14 cellular contexts compared by ENCODE assay signal in genomic region chr20:32232487-32232886, GRCh38. TPM values are rescaled to one million over a fixed set of nuclear protein-coding genes. Genes with fewer than 3 reads are reported as not detected.
DNase-seq lines count a peak whose midpoint lies in the region; ATAC-seq and TF ChIP-seq lines count a peak whose summit lies in the region.
"Had no signal": no experiment of that assay in that cellular context is flagged by ENCODE, and none has a peak within 500 bp of the region (broad histone marks: within the 10 kb centered on the region; RNA-seq: fewer than 3 reads in every experiment).

No MANE protein-coding gene starts in this region.

- H3K9me3 ChIP-seq in CD4-positive, CD25-positive, alpha-beta regulatory T cell (ENCODE audit: control insufficient read depth in 2 of 2, low read length in 2 of 2), result no peaks in the 10 kb centered on the region
- H3K9me3 ChIP-seq in CD8-positive, alpha-beta memory T cell (ENCODE audit: low read length), result no peaks in the 10 kb centered on the region
- no peaks in the 10 kb centered on the region for H3K9me3 ChIP-seq in psoas muscle

- no peak for DNase-seq in CD4-positive, CD25-positive, alpha-beta regulatory T cell
- no peak for DNase-seq in CD8-positive, alpha-beta memory T cell
- DNase-seq in activated T-helper 9 cell treated with anti-CD3 and anti-CD28 coated beads, Interleukin-2, amount 50 U/mL, for 16 hours (ENCODE audit: low read depth), result peak; percentile 15
- DNase-seq in naive thymus-derived CD8-positive, alpha-beta T cell, result no peak
- DNase-seq in psoas muscle, result no peak
- DNase-seq in left colon, result no peak
- DNase-seq in NCI-H1930 (lab: John Stamatoyannopoulos, UW), result no peak
- DNase-seq: foreskin melanocyte, NCI-H146, NCI-H446 had no signal

- ATAC-seq in CD4-positive, CD25-positive, alpha-beta regulatory T cell (ENCODE audit: low read depth in 2 of 2), result no peak
- no peak for ATAC-seq in naive thymus-derived CD8-positive, alpha-beta T cell
- ATAC-seq in psoas muscle (no peak), left colon (no peak)

- H3K4me3 Mint-ChIP-seq in CD4-positive, CD25-positive, alpha-beta regulatory T cell, result peak overlapping the region in 1 of 4 donors; percentile 82
- H3K4me3 Mint-ChIP-seq in CD8-positive, alpha-beta memory T cell, result peak overlapping the region in 1 of 7 donors; percentile 26
- H3K4me3 Mint-ChIP-seq in naive thymus-derived CD8-positive, alpha-beta T cell, result no peak overlapping the region
- H3K4me3 Mint-ChIP-seq: type B pancreatic cell had no signal

- intact Hi-C loops in psoas muscle (cut with DNase I) (no loop called here), left colon (cut with DNase I, micrococcal nuclease) (no loop called here)

- H3K9me3 Mint-ChIP-seq in CD4-positive, CD25-positive, alpha-beta regulatory T cell, result no peaks in the 10 kb centered on the region
- no peaks in the 10 kb centered on the region for H3K9me3 Mint-ChIP-seq in CD8-positive, alpha-beta memory T cell
- H3K9me3 Mint-ChIP-seq in naive thymus-derived CD8-positive, alpha-beta T cell, result no peaks in the 10 kb centered on the region
- H3K9me3 Mint-ChIP-seq: type B pancreatic cell had no signal

- peaks cover 38% of the 10 kb centered on the region for H3K36me3 ChIP-seq in CD4-positive, CD25-positive, alpha-beta regulatory T cell (ENCODE audit: control insufficient read depth, insufficient read depth, low read length)
- peaks cover 39% of the 10 kb centered on the region for H3K36me3 ChIP-seq in CD8-positive, alpha-beta memory T cell (ENCODE audit: insufficient read depth, low read length)
- peaks cover 4 to 96% of the 10 kb centered on the region in 2 donors for H3K36me3 ChIP-seq in psoas muscle (ENCODE audit: insufficient read depth in 1 of 2, low read depth in 1 of 2)

- peaks cover 19% of the 10 kb centered on the region for H3K4me1 ChIP-seq in CD4-positive, CD25-positive, alpha-beta regulatory T cell (ENCODE audit: control insufficient read depth, insufficient read depth, low read length, poor library complexity, severe bottlenecking)
- H3K4me1 ChIP-seq in CD8-positive, alpha-beta memory T cell (ENCODE audit: insufficient read depth, low read length), result peaks cover 17% of the 10 kb centered on the region
- H3K4me1 ChIP-seq in psoas muscle, result peaks cover 6% of the 10 kb centered on the region

- TF ChIP-seq CTCF in psoas muscle (IDR thresholded peaks at IDR 0.05), result no peak

- peaks cover 15 to 37% (median 25%) of the 10 kb centered on the region in 4 donors for H3K4me1 Mint-ChIP-seq in CD4-positive, CD25-positive, alpha-beta regulatory T cell
- H3K4me1 Mint-ChIP-seq in CD8-positive, alpha-beta memory T cell, result peaks cover 24 to 27% (median 26%) of the 10 kb centered on the region in 3 donors
- H3K4me1 Mint-ChIP-seq in naive thymus-derived CD8-positive, alpha-beta T cell, result peaks cover 14 to 25% (median 20%) of the 10 kb centered on the region in 4 donors

- peaks cover 57% of the 10 kb centered on the region for H3K36me3 Mint-ChIP-seq in CD4-positive, CD25-positive, alpha-beta regulatory T cell
- peaks cover 4 to 86% (median 25%) of the 10 kb centered on the region in 3 donors for H3K36me3 Mint-ChIP-seq in CD8-positive, alpha-beta memory T cell
- peaks cover 0 to 66% (median 21%) of the 10 kb centered on the region in 3 donors for H3K36me3 Mint-ChIP-seq in naive thymus-derived CD8-positive, alpha-beta T cell

- no peaks in the 10 kb centered on the region for H3K27me3 Mint-ChIP-seq in CD4-positive, CD25-positive, alpha-beta regulatory T cell
- peaks cover 0 to 2% of the 10 kb centered on the region in 2 donors for H3K27me3 Mint-ChIP-seq in CD8-positive, alpha-beta memory T cell
- no peaks in the 10 kb centered on the region for H3K27me3 Mint-ChIP-seq in naive thymus-derived CD8-positive, alpha-beta T cell
- H3K27me3 Mint-ChIP-seq: type B pancreatic cell had no signal

- no peaks in the 10 kb centered on the region for H3K27me3 ChIP-seq in CD4-positive, CD25-positive, alpha-beta regulatory T cell (ENCODE audit: control insufficient read depth, insufficient read depth, low read length)
- H3K27me3 ChIP-seq in CD8-positive, alpha-beta memory T cell (ENCODE audit: insufficient read depth, low read length, poor library complexity, severe bottlenecking), result no peaks in the 10 kb centered on the region
- H3K27me3 ChIP-seq in psoas muscle (ENCODE audit: insufficient read depth in 3 of 3, low read length in 2 of 3), result no peaks in the 10 kb centered on the region
- H3K27me3 ChIP-seq: cardiac muscle cell had no signal

- POLR2A ChIA-PET in CD8-positive, alpha-beta memory T cell (lab: Charles Lee), result no interaction called here
- POLR2A ChIA-PET in naive thymus-derived CD8-positive, alpha-beta T cell (lab: Charles Lee), result no interaction called here

- peak overlapping the region; percentile 42 for H3K4me3 ChIP-seq in CD4-positive, CD25-positive, alpha-beta regulatory T cell (ENCODE audit: low read depth, low read length)
- no peak overlapping the region for H3K4me3 ChIP-seq in CD8-positive, alpha-beta memory T cell (ENCODE audit: low read length)
- H3K4me3 ChIP-seq in psoas muscle, result no peak overlapping the region
- H3K4me3 ChIP-seq: cardiac muscle cell had no signal

- CTCF ChIA-PET in CD8-positive, alpha-beta memory T cell (lab: Charles Lee), result interaction anchor here (1.1 to 1.5 kb wide), 2 partner anchors 12 to 14 kb away, joined by 3 read pairs; no protein-coding TSS in a partner anchor

- H3K27ac ChIP-seq in CD4-positive, CD25-positive, alpha-beta regulatory T cell (ENCODE audit: insufficient read depth, low read length, poor library complexity, severe bottlenecking), result peak overlapping the region; percentile 72
- H3K27ac ChIP-seq in CD8-positive, alpha-beta memory T cell (ENCODE audit: low read depth, low read length), result no peak overlapping the region
- no peak overlapping the region for H3K27ac ChIP-seq in psoas muscle
- H3K27ac ChIP-seq: C4-2B, cardiac muscle cell, VCaP had no signal

- peak overlapping the region; percentile 81 to 99 (median 94) for H3K27ac Mint-ChIP-seq in CD4-positive, CD25-positive, alpha-beta regulatory T cell
- peak overlapping the region; percentile 88 to 100 (median 98) for H3K27ac Mint-ChIP-seq in CD8-positive, alpha-beta memory T cell
- peak overlapping the region in 7 of 10 donors; percentile 48 to 95 (median 93) for H3K27ac Mint-ChIP-seq in naive thymus-derived CD8-positive, alpha-beta T cell

RNA-seq across cellular contexts. Expression of gene POFUT1, which starts 24.8 kb away (rescaled TPM):
- total RNA-seq in CD4-positive, CD25-positive, alpha-beta regulatory T cell, result 14.1 TPM
- polyA plus RNA-seq in CD4-positive, CD25-positive, alpha-beta regulatory T cell, result 10 to 100 TPM; 10.0 to 14.3 (median 12.0) TPM
- total RNA-seq in CD8-positive, alpha-beta memory T cell, result 10 to 100 TPM; 87.1 to 88.8 TPM
- 15.8 TPM for polyA plus RNA-seq in CD8-positive, alpha-beta memory T cell
- total RNA-seq in naive thymus-derived CD8-positive, alpha-beta T cell, result 10 to 100 TPM; 15.4 to 21.8 TPM
- polyA plus RNA-seq in naive thymus-derived CD8-positive, alpha-beta T cell, result 10 to 100 TPM; 10.7 to 15.0 (median 12.2) TPM
- total RNA-seq in psoas muscle, result 10 to 100 TPM; 14.0 to 20.8 (median 17.1) TPM
- 10 to 100 TPM in 1 of 3 donors, 1 to 10 TPM in 2; 7.8 to 22.9 (median 8.1) TPM for polyA plus RNA-seq in psoas muscle
- total RNA-seq in left colon, result 10 to 100 TPM; 36.6 to 63.2 TPM

RNA-seq across cellular contexts. Expression of gene PLAGL2, which starts 24.9 kb away (rescaled TPM):
- 22.9 TPM for total RNA-seq in CD4-positive, CD25-positive, alpha-beta regulatory T cell
- 1 to 10 TPM; 2.8 to 5.3 (median 4.0) TPM for polyA plus RNA-seq in CD4-positive, CD25-positive, alpha-beta regulatory T cell
- total RNA-seq in CD8-positive, alpha-beta memory T cell, result 100 to 1,000 TPM; 120 to 121 TPM
- polyA plus RNA-seq in CD8-positive, alpha-beta memory T cell, result 4.4 TPM
- 10 to 100 TPM; 12.9 to 14.5 TPM for total RNA-seq in naive thymus-derived CD8-positive, alpha-beta T cell
- polyA plus RNA-seq in naive thymus-derived CD8-positive, alpha-beta T cell, result 1 to 10 TPM; 1.2 to 4.2 (median 2.5) TPM
- total RNA-seq in psoas muscle (1 to 10 TPM; 4.9 to 9.6 (median 6.0) TPM), left colon (10 to 100 TPM; 13.4 to 28.0 TPM)
- 1 to 10 TPM; 1.7 to 5.3 (median 2.3) TPM for polyA plus RNA-seq in psoas muscle

RNA-seq across cellular contexts. Expression of gene KIF3B, which starts 45.0 kb away (rescaled TPM):
- total RNA-seq in CD4-positive, CD25-positive, alpha-beta regulatory T cell, result 19.6 TPM
- 1 to 10 TPM; 1.8 to 3.1 (median 2.3) TPM for polyA plus RNA-seq in CD4-positive, CD25-positive, alpha-beta regulatory T cell
- 10 to 100 TPM; 61.0 to 61.6 TPM for total RNA-seq in CD8-positive, alpha-beta memory T cell
- 5.7 TPM for polyA plus RNA-seq in CD8-positive, alpha-beta memory T cell
- 10 to 100 TPM in 1 of 2 experiments, 1 to 10 TPM in 1; 9.5 to 11.4 TPM for total RNA-seq in naive thymus-derived CD8-positive, alpha-beta T cell
- polyA plus RNA-seq in naive thymus-derived CD8-positive, alpha-beta T cell, result 1 to 10 TPM; 2.2 to 3.2 (median 2.2) TPM
- total RNA-seq in psoas muscle (1 to 10 TPM; 4.2 to 8.5 (median 6.7) TPM), left colon (10 to 100 TPM; 52.1 to 56.8 TPM)
- polyA plus RNA-seq in psoas muscle, result 10 to 100 TPM in 1 of 3 donors, 1 to 10 TPM in 2; 3.3 to 11.4 (median 9.6) TPM
